In the genomic region with DNA sequence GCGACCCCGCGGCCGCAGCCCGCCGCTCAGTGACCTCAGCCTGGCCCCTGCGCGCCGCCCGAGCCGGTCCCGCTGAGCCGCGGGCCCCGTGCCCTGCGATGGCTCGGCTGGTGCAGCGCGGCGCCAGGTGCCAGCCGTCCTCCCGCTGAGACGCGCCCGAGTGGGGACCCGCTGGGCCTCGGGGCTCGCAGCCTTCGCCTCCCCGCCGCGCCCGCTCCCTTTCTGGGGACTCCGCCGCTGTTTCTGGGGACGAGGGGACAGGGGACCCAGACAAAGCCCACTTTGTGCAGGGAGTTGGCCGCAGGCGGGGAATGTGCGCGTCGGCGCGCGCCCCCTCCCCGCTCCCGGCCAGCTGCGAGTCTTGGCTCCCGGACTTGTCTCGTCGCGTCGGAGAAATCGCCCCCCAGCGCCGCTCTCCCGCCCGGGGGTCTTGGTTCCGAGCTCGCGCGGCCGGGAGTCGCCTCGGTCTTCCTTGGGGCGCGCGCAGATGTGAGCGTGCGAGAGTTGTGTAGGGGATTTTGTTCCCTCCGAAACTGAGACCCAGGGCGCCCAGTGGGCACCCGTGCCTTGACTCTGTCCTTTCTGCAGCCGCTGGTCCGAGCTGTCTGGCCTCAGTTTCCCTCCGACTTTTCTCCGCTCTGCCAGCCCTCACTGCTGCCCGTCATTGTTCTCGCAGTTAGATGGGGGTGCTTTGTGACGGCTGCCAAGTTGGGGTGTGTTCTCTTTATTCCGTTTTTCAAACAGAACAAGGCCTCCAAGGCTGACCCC, we compare ENCODE assay signal across 8 cellular contexts. TPM values are rescaled to one million over a fixed set of nuclear protein-coding genes. Genes with fewer than 3 reads are reported as not detected.
DNase-seq lines count a peak whose midpoint lies in the region; ATAC-seq and TF ChIP-seq lines count a peak whose summit lies in the region.

No MANE protein-coding gene starts in this region.

- peak overlapping the region; percentile 91 to 98 for H3K27ac ChIP-seq in right atrium auricular region

- ATAC-seq in HG02588 (IDR thresholded peaks at IDR 0.05; ENCODE audit: unreplicated experiment) (peak; percentile 48), sciatic nerve (peak; percentile 15), HG03039 (IDR thresholded peaks at IDR 0.05; ENCODE audit: unreplicated experiment) (no peak), GM18907 (IDR thresholded peaks at IDR 0.05; ENCODE audit: unreplicated experiment) (no peak)

- peaks cover 0 to 58% of the 10 kb centered on the region in 2 donors for H3K4me1 ChIP-seq in right atrium auricular region

- H3K9me3 ChIP-seq in right atrium auricular region: no peaks in the 10 kb centered on the region

- no peaks in the 10 kb centered on the region for H3K27me3 ChIP-seq in GM06990 (replicated peaks; ENCODE audit: control insufficient read depth, insufficient read depth, low read length)
- no peaks in the 10 kb centered on the region for H3K27me3 ChIP-seq in right atrium auricular region

- TF ChIP-seq CTCF in GM06990 (IDR thresholded peaks at IDR 0.05; ENCODE audit: insufficient read depth, low read length, poor library complexity, severe bottlenecking) (no peak), right atrium auricular region (IDR thresholded peaks at IDR 0.05) (no peak)

- DNase-seq in GM06990 (ENCODE audit: extremely low read depth, insufficient read length) (no peak), right atrium auricular region (ENCODE audit: low spot score) (no peak), sciatic nerve (ENCODE audit: low spot score) (peak; percentile 66), NK-92 (lab: John Stamatoyannopoulos, UW; ENCODE audit: unreplicated experiment) (no peak)
- DNase-seq in activated CD8-positive, alpha-beta memory T cell treated with anti-CD3 and anti-CD28 coated beads, Interleukin-2, amount 50 U/mL, for 48 hours: peak; percentile 56

- H3K36me3 ChIP-seq in GM06990 (ENCODE audit: control insufficient read depth, insufficient read depth, low read length) (no peaks in the 10 kb centered on the region), right atrium auricular region (no peaks in the 10 kb centered on the region)

- H3K4me3 ChIP-seq in GM06990 (replicated peaks; ENCODE audit: low read depth, low read length) (peak overlapping the region; percentile 62), right atrium auricular region (peak overlapping the region; percentile 91 to 92)

- intact Hi-C loops in sciatic nerve (cut with DNase I): no loop called here

RNA-seq across cellular contexts. Expression of gene VASH1, which starts 0.8 kb away (rescaled TPM):
- 10 to 100 TPM; 14.3 to 26.1 TPM for total RNA-seq in right atrium auricular region
- total RNA-seq in sciatic nerve: 19.3 TPM

RNA-seq across cellular contexts. Expression of gene ANGEL1, which starts 50.6 kb away (rescaled TPM):
- total RNA-seq in right atrium auricular region (10 to 100 TPM; 19.6 to 23.6 TPM), sciatic nerve (35.7 TPM)

Comparison
In these comparisons a context has a peak if more than half of its experiments do, and no peak if none do; other contexts are left out.
1. DNase-seq: peak in activated CD8-positive, alpha-beta memory T cell treated with anti-CD3 and anti-CD28 coated beads, Interleukin-2, amount 50 U/mL, for 48 hours (single experiment) and sciatic nerve (single experiment); none in GM06990 (single experiment), right atrium auricular region (single experiment) and NK-92 (single experiment).
2. ATAC-seq: peak in HG02588 (single experiment) and sciatic nerve (single experiment); none in HG03039 (single experiment) and GM18907 (single experiment).